In genomic region chr15:36468746-36469145, GRCh38 we compare ENCODE assay signal across 13 cellular contexts.
A peak's percentile ranks its signal among the peaks of the same experiment; 100 is the strongest.
DNase-seq lines count a peak whose midpoint lies in the region; ATAC-seq and TF ChIP-seq lines count a peak whose summit lies in the region.
"Had no signal": no experiment of that assay in that cellular context is flagged by ENCODE, and none has a peak within 500 bp of the region (broad histone marks: within the 10 kb centered on the region; RNA-seq: fewer than 3 reads in every experiment).

No MANE protein-coding gene starts in this region.

- no peaks in the 10 kb centered on the region for H3K27me3 Mint-ChIP-seq in progenitor cell of endocrine pancreas
- H3K27me3 Mint-ChIP-seq: dendritic cell treated with granulocyte-macrophage colony-stimulating factor and Interleukin-4, amounts not matched to agents 40 ng/mL and 50 ng/mL, for 4 days had no signal

- no peaks in the 10 kb centered on the region for H3K4me1 Mint-ChIP-seq in progenitor cell of endocrine pancreas (ENCODE audit: low read depth)

- H3K4me3 Mint-ChIP-seq in progenitor cell of endocrine pancreas (ENCODE audit: low read depth): no peak overlapping the region
- H3K4me3 Mint-ChIP-seq: dendritic cell treated with granulocyte-macrophage colony-stimulating factor and Interleukin-4, amounts not matched to agents 40 ng/mL and 50 ng/mL, for 4 days had no signal

- H3K36me3 ChIP-seq in SJCRH30: no peaks in the 10 kb centered on the region

- no peak overlapping the region for H3K4me3 ChIP-seq in SJCRH30

- peaks cover 0 to 4% of the 10 kb centered on the region in 2 donors for H3K9me3 Mint-ChIP-seq in activated naive CD4-positive, alpha-beta T cell treated with anti-CD3 and anti-CD28 coated beads, Interleukin-2, amount 50 U/mL, for 72 hours
- H3K9me3 Mint-ChIP-seq in progenitor cell of endocrine pancreas (ENCODE audit: low read depth): peaks cover 7% of the 10 kb centered on the region

- DNase-seq in NCI-H1417 (lab: John Stamatoyannopoulos, UW) (peak in 2 of 3 experiments; percentile 33 to 94), NCI-H1417 treated with DMSO at 0.1 percent for 48 hours (lab: John Stamatoyannopoulos, UW) (no peak), SJCRH30 (peak; percentile 17 to 49), glomerular visceral epithelial cell (ENCODE audit: extremely low spot score) (peak; percentile 93), stromal cell of bone marrow (ENCODE audit: low read depth) (peak; percentile 51), NAMALWA (ENCODE audit: low spot score) (no peak), progenitor cell of endocrine pancreas (ENCODE audit: low spot score, unreplicated experiment) (no peak)
- no peak for DNase-seq in activated naive CD4-positive, alpha-beta T cell treated with anti-CD3 and anti-CD28 coated beads, Interleukin-2, amount 50 U/mL, for 72 hours (ENCODE audit: low spot score in 2 of 2)
- DNase-seq: 8988T, activated T-cell treated with anti-CD3 and anti-CD28 coated beads for 4 hours, GDM1, T1000 had no signal

- no peak for ATAC-seq in activated naive CD4-positive, alpha-beta T cell treated with anti-CD3 and anti-CD28 coated beads, Interleukin-2, amount 50 U/mL, for 72 hours

- H3K9me3 ChIP-seq in SJCRH30 (replicated peaks): no peaks in the 10 kb centered on the region; the same call in 1 of the 2 replicates

- H3K27ac ChIP-seq in SJCRH30: no peak overlapping the region

- H3K27ac Mint-ChIP-seq in activated naive CD4-positive, alpha-beta T cell treated with anti-CD3 and anti-CD28 coated beads, Interleukin-2, amount 50 U/mL, for 72 hours: no peak overlapping the region
- H3K27ac Mint-ChIP-seq in progenitor cell of endocrine pancreas: no peak overlapping the region
- H3K27ac Mint-ChIP-seq: dendritic cell treated with granulocyte-macrophage colony-stimulating factor and Interleukin-4, amounts not matched to agents 40 ng/mL and 50 ng/mL, for 4 days had no signal

- H3K27me3 ChIP-seq in SJCRH30: no peaks in the 10 kb centered on the region

- no peaks in the 10 kb centered on the region for H3K36me3 Mint-ChIP-seq in activated naive CD4-positive, alpha-beta T cell treated with anti-CD3 and anti-CD28 coated beads, Interleukin-2, amount 50 U/mL, for 72 hours
- H3K36me3 Mint-ChIP-seq in progenitor cell of endocrine pancreas (ENCODE audit: insufficient read depth): no peaks in the 10 kb centered on the region

- no peak for TF ChIP-seq CTCF in progenitor cell of endocrine pancreas (IDR thresholded peaks at IDR 0.05; ENCODE audit: unreplicated experiment)

- H3K4me1 ChIP-seq in SJCRH30: no peaks in the 10 kb centered on the region

Comparison
In these comparisons a context has a peak if more than half of its experiments do, and no peak if none do; other contexts are left out.
1. DNase-seq: peak in NCI-H1417 (2 of 3), SJCRH30 (2 of 2), glomerular visceral epithelial cell (single experiment) and stromal cell of bone marrow (single experiment); none in NCI-H1417 treated with DMSO at 0.1 percent for 48 hours (single experiment), activated naive CD4-positive, alpha-beta T cell treated with anti-CD3 and anti-CD28 coated beads, Interleukin-2, amount 50 U/mL, for 72 hours (0 of 2), NAMALWA (single experiment) and progenitor cell of endocrine pancreas (single experiment).